25 cellular contexts compared by ENCODE assay signal in genomic region chr6:130560231-130560630, GRCh38.
DNase-seq lines count a peak whose midpoint lies in the region; TF ChIP-seq lines count a peak whose summit lies in the region.
"Had no signal": no experiment of that assay in that cellular context is flagged by ENCODE, and none has a peak within 500 bp of the region (broad histone marks: within the 10 kb centered on the region; RNA-seq: fewer than 3 reads in every experiment).

No MANE protein-coding gene starts in this region.

- H3K56ac ChIP-seq in mesendoderm (ENCODE audit: low read length) = no peak overlapping the region

- no TSS peak for BruUV-seq in Caco-2 (replicated peaks; lab: Mats Ljungman, UMichigan)

- H3K9me3 ChIP-seq in Caco-2 = no peaks in the 10 kb centered on the region
- H3K9me3 ChIP-seq: colonic mucosa, prostate gland, vagina had no signal

- no peak overlapping the region for H3K4me3 ChIP-seq in Caco-2 (ENCODE audit: low read depth, low read length)
- no peak overlapping the region for H3K4me3 ChIP-seq in mesendoderm (ENCODE audit: low read length)
- H3K4me3 ChIP-seq: colonic mucosa, prostate gland, vagina had no signal

- H2BK15ac ChIP-seq in mesendoderm (replicated peaks; ENCODE audit: low read depth) = no peak overlapping the region

- no peak overlapping the region for H3K18ac ChIP-seq in mesendoderm (ENCODE audit: low read length)

- H2AK5ac ChIP-seq in mesendoderm (ENCODE audit: low read length) = no peak overlapping the region

- no peaks in the 10 kb centered on the region for H3K27me3 ChIP-seq in Caco-2 (replicated peaks; ENCODE audit: control insufficient read depth, insufficient read depth, low read length)
- H3K27me3 ChIP-seq in mesendoderm (ENCODE audit: insufficient read depth, low read length, poor library complexity) = no peaks in the 10 kb centered on the region
- H3K27me3 ChIP-seq: colonic mucosa, vagina had no signal

- no peak overlapping the region for H3K27ac Mint-ChIP-seq in HFFc6
- no peak overlapping the region for H3K27ac Mint-ChIP-seq in Caco-2 (ENCODE audit: unreplicated experiment)
- H3K27ac Mint-ChIP-seq: activated naive CD4-positive, alpha-beta T cell treated with anti-CD3 and anti-CD28 coated beads for 36 hours; CD4-positive, CD25-positive, alpha-beta regulatory T cell; nephron progenitor cell had no signal

- H3K4me1 ChIP-seq in Caco-2 (no peaks in the 10 kb centered on the region), mesendoderm (ENCODE audit: control insufficient read depth, low read depth, low read length) (no peaks in the 10 kb centered on the region)
- H3K4me1 ChIP-seq: colonic mucosa, prostate gland, vagina had no signal

- H3K36me3 Mint-ChIP-seq in HFFc6 (ENCODE audit: low read depth) (0 out of 2 replicates have a peak, but pooled peaks cover 5% of the 10 kb centered on the region), Caco-2 (ENCODE audit: insufficient read depth, unreplicated experiment) (no peaks in the 10 kb centered on the region)
- H3K36me3 Mint-ChIP-seq: CD4-positive, CD25-positive, alpha-beta regulatory T cell; memory B cell had no signal

- H2BK5ac ChIP-seq in mesendoderm (ENCODE audit: low read length) = no peak overlapping the region

- peak; percentile 8 for DNase-seq in AG08395 (ENCODE audit: low spot score)
- DNase-seq in HFFc6 = peak; percentile 41
- peak; percentile 14 for DNase-seq in amniotic epithelial cell (ENCODE audit: low read depth)
- DNase-seq in kidney tubule cell (ENCODE audit: low spot score) = peak; percentile 2
- no peak for DNase-seq in NCI-H1930 (lab: John Stamatoyannopoulos, UW)
- DNase-seq in NCI-H1048 (lab: John Stamatoyannopoulos, UW) = no peak
- DNase-seq in Caco-2 = no peak
- no peak for DNase-seq in mesendoderm
- DNase-seq: ACHN; activated CD4-positive, alpha-beta T cell treated with anti-CD3 and anti-CD28 coated beads, Interleukin-2, amount 50 U/mL, for 48 hours; activated naive CD4-positive, alpha-beta T cell treated with anti-CD3 and anti-CD28 coated beads for 36 hours; activated T-cell treated with anti-CD3 and anti-CD28 coated beads, Interleukin-2, amount 50 U/mL, for 1 hour; CD4-positive, CD25-positive, alpha-beta regulatory T cell; colonic mucosa; DMS153; NCI-H2081; NCI-H510A; nephron progenitor cell; stimulated activated CD4-positive, alpha-beta T cell treated with anti-CD3 and anti-CD28 coated beads, Interleukin-4, amount 100 ng/mL, for 24 hours; T-helper 1 cell had no signal

- no peak overlapping the region for H3K27ac ChIP-seq in mesendoderm (ENCODE audit: low read depth, low read length)
- H3K27ac ChIP-seq: colonic mucosa, HL-60, prostate gland, vagina, VCaP had no signal

- CTCF ChIA-PET in Caco-2 (lab: Charles Lee) = no interaction called here

- H2BK120ac ChIP-seq in mesendoderm (ENCODE audit: low read depth, low read length) = no peak overlapping the region

- H3K79me1 ChIP-seq in mesendoderm (ENCODE audit: low read length) = no peaks in the 10 kb centered on the region

- no peak overlapping the region for H4K8ac ChIP-seq in mesendoderm (ENCODE audit: low read depth, low read length)

- no peak overlapping the region for H3K23ac ChIP-seq in mesendoderm (ENCODE audit: low read length)

- H3K4me1 Mint-ChIP-seq in HFFc6 (ENCODE audit: low read depth) (peaks cover 51% of the 10 kb centered on the region), Caco-2 (ENCODE audit: low read depth, unreplicated experiment) (no peaks in the 10 kb centered on the region)
- H3K4me1 Mint-ChIP-seq: nephron progenitor cell had no signal

- H3K79me2 ChIP-seq in mesendoderm (ENCODE audit: control insufficient read depth, insufficient read depth, low read length) = no peaks in the 10 kb centered on the region

- intact Hi-C loops in Caco-2 (cut with micrococcal nuclease; ENCODE audit: unreplicated experiment) = no loop called here

- H3K4me3 Mint-ChIP-seq in HFFc6 (no peak overlapping the region), Caco-2 (ENCODE audit: unreplicated experiment) (no peak overlapping the region)
- H3K4me3 Mint-ChIP-seq: activated naive CD4-positive, alpha-beta T cell treated with anti-CD3 and anti-CD28 coated beads for 36 hours; CD4-positive, CD25-positive, alpha-beta regulatory T cell; memory B cell; nephron progenitor cell had no signal

- no peak overlapping the region for H4K5ac ChIP-seq in mesendoderm (ENCODE audit: low read length)

- H3K9me3 Mint-ChIP-seq in HFFc6 = no peaks in the 10 kb centered on the region
- no peaks in the 10 kb centered on the region for H3K9me3 Mint-ChIP-seq in Caco-2 (ENCODE audit: unreplicated experiment)
- H3K9me3 Mint-ChIP-seq: activated naive CD4-positive, alpha-beta T cell treated with anti-CD3 and anti-CD28 coated beads for 36 hours; nephron progenitor cell had no signal

- POLR2A ChIA-PET in Caco-2 (lab: Charles Lee) = no interaction called here

- no peaks in the 10 kb centered on the region for H3K36me3 ChIP-seq in Caco-2 (ENCODE audit: control insufficient read depth, insufficient read depth, low read length)
- H3K36me3 ChIP-seq in mesendoderm (ENCODE audit: control insufficient read depth, insufficient read depth, low read length) = no peaks in the 10 kb centered on the region
- H3K36me3 ChIP-seq: colonic mucosa, prostate gland, vagina had no signal

- no peak overlapping the region for H3K4me2 ChIP-seq in mesendoderm (ENCODE audit: low read length)

- H3K27me3 Mint-ChIP-seq in HFFc6 (ENCODE audit: insufficient read depth) = peaks cover 1% of the 10 kb centered on the region; the same call in 1 of the 2 replicates
- H3K27me3 Mint-ChIP-seq in Caco-2 (ENCODE audit: insufficient read depth, unreplicated experiment) = peaks cover 12% of the 10 kb centered on the region
- H3K27me3 Mint-ChIP-seq: memory B cell had no signal

- no CpG with 5 or more reads among the region's 2 CpGs for WGBS in mesendoderm (ENCODE audit: extremely low coverage, insufficient coverage, low lambda C conversion rate)

- TF ChIP-seq CTCF in HFFc6 (IDR thresholded peaks at IDR 0.05) (no peak), Caco-2 (IDR thresholded peaks at IDR 0.05; ENCODE audit: insufficient read depth in 1 of 2, low read depth in 1 of 2, low read length in 1 of 2, severe bottlenecking in 1 of 2, unreplicated experiment in 1 of 2) (no peak)

- no peak overlapping the region for H3K4ac ChIP-seq in mesendoderm (ENCODE audit: low read depth, low read length)

- H3K9ac ChIP-seq in mesendoderm (ENCODE audit: low read length) = no peak overlapping the region

Comparison
In these comparisons a context has a peak if more than half of its experiments do, and no peak if none do; other contexts are left out.
1. DNase-seq: peak in AG08395 (single experiment), HFFc6 (single experiment), amniotic epithelial cell (single experiment) and kidney tubule cell (single experiment); none in NCI-H1930 (0 of 2), NCI-H1048 (single experiment), Caco-2 (0 of 2) and mesendoderm (single experiment).